ENCODE assay signal across 8 cellular contexts in the genomic region with DNA sequence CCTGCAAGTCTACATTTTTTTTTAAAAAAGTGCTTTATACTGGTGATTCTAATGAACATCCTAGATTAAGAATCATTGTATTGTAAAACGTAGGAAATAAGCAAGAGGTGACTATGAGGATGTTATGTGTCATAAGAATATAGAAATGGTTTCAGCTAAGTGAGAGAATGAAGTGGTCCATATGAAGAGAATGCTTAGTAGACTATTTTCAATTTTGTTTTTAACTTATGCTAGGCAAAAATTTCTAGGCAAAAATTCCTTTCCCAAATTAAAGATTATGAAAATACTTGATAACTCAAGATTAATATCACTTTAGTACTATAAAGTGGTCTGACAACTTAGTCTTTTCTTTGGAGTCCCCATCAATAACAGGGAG. TPM values are rescaled to one million over a fixed set of nuclear protein-coding genes. Genes with fewer than 3 reads are reported as not detected.
DNase-seq lines count a peak whose midpoint lies in the region; ATAC-seq, FAIRE-seq and TF ChIP-seq lines count a peak whose summit lies in the region.

No MANE protein-coding gene starts in this region.

- no peak for TF ChIP-seq POLR2A in Peyer's patch (IDR thresholded peaks at IDR 0.05)

- CTCF ChIA-PET in Calu3 (lab: Charles Lee): no interaction called here

- no peaks in the 10 kb centered on the region for H3K9me3 ChIP-seq in Peyer's patch
- no peaks in the 10 kb centered on the region for H3K9me3 ChIP-seq in pancreas

- no peak overlapping the region for H3K27ac Mint-ChIP-seq in Calu3 (ENCODE audit: unreplicated experiment)

- H3K27me3 Mint-ChIP-seq in Calu3 (ENCODE audit: unreplicated experiment): no peaks in the 10 kb centered on the region

- peaks cover 13% of the 10 kb centered on the region for H3K36me3 Mint-ChIP-seq in Calu3 (ENCODE audit: insufficient read depth, unreplicated experiment)

- ATAC-seq in pancreas (no peak), GM18867 (IDR thresholded peaks at IDR 0.05; ENCODE audit: unreplicated experiment) (no peak)

- peak overlapping the region; percentile 70 for H3K4me3 Mint-ChIP-seq in Calu3 (ENCODE audit: low read depth, unreplicated experiment)

- peak; percentile 53 for FAIRE-seq in pancreas (lab: Jason Lieb, UNC)

- TF ChIP-seq CTCF in Calu3 (IDR thresholded peaks at IDR 0.05; ENCODE audit: unreplicated experiment) (no peak), Peyer's patch (IDR thresholded peaks at IDR 0.05) (no peak), epithelial cell of esophagus (IDR thresholded peaks at IDR 0.05; ENCODE audit: insufficient read depth, low read depth, low read length, missing control alignments) (no peak), pancreas (IDR thresholded peaks at IDR 0.05) (no peak)

- H3K27me3 ChIP-seq in Peyer's patch: no peaks in the 10 kb centered on the region
- H3K27me3 ChIP-seq in pancreas: no peaks in the 10 kb centered on the region

- H3K36me3 ChIP-seq in Peyer's patch (no peaks in the 10 kb centered on the region), pancreas (no peaks in the 10 kb centered on the region)

- WGBS in pancreas, 2 donors: 22 to 41% methylated on average over 1 of the region's 1 CpG

- no peaks in the 10 kb centered on the region for H3K4me1 ChIP-seq in Peyer's patch
- H3K4me1 ChIP-seq in pancreas: no peaks in the 10 kb centered on the region

- H3K4me1 Mint-ChIP-seq in Calu3 (ENCODE audit: low read depth, unreplicated experiment): no peaks in the 10 kb centered on the region

- H3K4me3 ChIP-seq in Peyer's patch (peak overlapping the region; percentile 61 to 90 (median 76)), epithelial cell of esophagus (ENCODE audit: low read length) (peak overlapping the region; percentile 61), pancreas (peak overlapping the region; percentile 38 to 58 (median 48))

- intact Hi-C loops in Calu3 (cut with micrococcal nuclease; ENCODE audit: unreplicated experiment): loop anchor here (5.0 kb wide), 1 partner anchor 61 kb away; no protein-coding TSS in a partner anchor
- intact Hi-C loops in pancreas (cut with DNase I): no loop called here

- H3K27ac ChIP-seq in Peyer's patch (peak overlapping the region; percentile 79 to 92 (median 85)), pancreas (no peak overlapping the region)

- no peaks in the 10 kb centered on the region for H3K9me3 Mint-ChIP-seq in Calu3 (ENCODE audit: low read depth, unreplicated experiment)

- BruUV-seq in Calu3 (replicated peaks; lab: Mats Ljungman, UMichigan): no TSS peak

- DNase-seq in Calu3: no peak
- no peak for DNase-seq in Peyer's patch
- DNase-seq in epithelial cell of esophagus (ENCODE audit: low read depth): no peak
- no peak for DNase-seq in pancreas
- DNase-seq in NCI-H1048 (lab: John Stamatoyannopoulos, UW): no peak
- no peak for DNase-seq in NCI-H2029 (lab: John Stamatoyannopoulos, UW)
- no peak for DNase-seq in GM03348 (ENCODE audit: low spot score)

RNA-seq across cellular contexts. Expression of a gene that starts 0.8 kb away (rescaled TPM):
- 28.0 and 31.3 TPM in 2 replicates for total RNA-seq in Calu3 (2022)
- 10 to 100 TPM in 3 of 4 donors, 1 to 10 TPM in 1; 8.8 to 30.3 (median 23.5) TPM for total RNA-seq in Peyer's patch
- total RNA-seq in pancreas: 10 to 100 TPM in 1 of 6 donors, 1 to 10 TPM in 5; 5.0 to 11.3 (median 6.8) TPM
- polyA plus RNA-seq in pancreas: 10 to 100 TPM in 1 of 2 donors, 1 to 10 TPM in 1; 8.5 to 18.8 TPM

Comparison
In these comparisons a context has a peak if more than half of its experiments do, and no peak if none do; other contexts are left out.
1. H3K27ac ChIP-seq: peak in Peyer's patch (4 of 4); none in pancreas (0 of 4).
2. Peak in every context shown above with its lines, with median percentiles within 50 percentile points of each other: H3K4me3 ChIP-seq.